ENCODE assay signal across 22 cellular contexts in genomic region chr13:75129331-75129730, GRCh38.
DNase-seq lines count a peak whose midpoint lies in the region; ATAC-seq, FAIRE-seq and TF ChIP-seq lines count a peak whose summit lies in the region.
"Had no signal": no experiment of that assay in that cellular context is flagged by ENCODE, and none has a peak within 500 bp of the region (broad histone marks: within the 10 kb centered on the region; RNA-seq: fewer than 3 reads in every experiment).

No MANE protein-coding gene starts in this region.

- H3K27ac ChIP-seq in GM23338 (ENCODE audit: low read depth) (no peak overlapping the region), trophoblast cell (ENCODE audit: low read depth, low read length) (no peak overlapping the region)
- H3K27ac ChIP-seq: HL-60 had no signal

- H3K14ac ChIP-seq in trophoblast cell (ENCODE audit: low read length), result no peak overlapping the region

- H3K4ac ChIP-seq in trophoblast cell (ENCODE audit: low read depth, low read length), result no peak overlapping the region

- H3K79me2 ChIP-seq in GM23338 (replicated peaks; ENCODE audit: insufficient read depth) (no peaks in the 10 kb centered on the region), trophoblast cell (ENCODE audit: control insufficient read depth, insufficient read depth, low read length, poor library complexity) (no peaks in the 10 kb centered on the region)

- no peak overlapping the region for H3K23ac ChIP-seq in trophoblast cell (ENCODE audit: low read length)

- no peak overlapping the region for H4K8ac ChIP-seq in trophoblast cell (ENCODE audit: low read depth, low read length)

- H3K36me3 ChIP-seq in GM23338 (ENCODE audit: insufficient read depth), result no peaks in the 10 kb centered on the region
- H3K36me3 ChIP-seq in trophoblast cell (ENCODE audit: control insufficient read depth in 1 of 2, insufficient read depth in 2 of 2, low read length in 2 of 2), result no peaks in the 10 kb centered on the region

- no peak overlapping the region for H3K4me3 Mint-ChIP-seq in GM23338

- no peak overlapping the region for H2BK12ac ChIP-seq in trophoblast cell (ENCODE audit: low read length)

- H3K4me2 ChIP-seq in GM23338 (no peak overlapping the region), trophoblast cell (ENCODE audit: low read length) (no peak overlapping the region)
- H3K4me2 ChIP-seq: SK-N-SH had no signal

- no peak overlapping the region for H2AK5ac ChIP-seq in trophoblast cell (ENCODE audit: low read length)

- H3K27ac Mint-ChIP-seq in GM23338, result peak overlapping the region; percentile 41; the same call in 1 of the 2 replicates

- ATAC-seq in GM23338, result no peak
- ATAC-seq: K562, Panc1 had no signal

- H3K9me3 Mint-ChIP-seq in GM23338, result peaks cover 3% of the 10 kb centered on the region; the same call in 1 of the 3 replicates

- no peak for FAIRE-seq in RCC 7860 (lab: Jason Lieb, UNC)
- FAIRE-seq: K562 had no signal

- H3K9me3 ChIP-seq in trophoblast cell (ENCODE audit: insufficient read depth, low read depth, low read length), result no peaks in the 10 kb centered on the region
- H3K9me3 ChIP-seq: SK-N-SH had no signal

- no peak overlapping the region for H2BK5ac ChIP-seq in trophoblast cell (ENCODE audit: low read depth, low read length, poor library complexity)

- no peaks in the 10 kb centered on the region for H3F3A ChIP-seq in GM23338 (replicated peaks; ENCODE audit: low read depth)

- H3K18ac ChIP-seq in trophoblast cell (ENCODE audit: low read length), result no peak overlapping the region

- H3K9me2 ChIP-seq in GM23338 (ENCODE audit: insufficient read depth), result no peaks in the 10 kb centered on the region
- H3K9me2 ChIP-seq: SK-N-SH had no signal

- no peaks in the 10 kb centered on the region for H3K27me3 Mint-ChIP-seq in GM23338 (ENCODE audit: insufficient read depth, low read depth, poor library complexity)

- H3K27me3 ChIP-seq in GM23338 (ENCODE audit: insufficient read depth) (no peaks in the 10 kb centered on the region), trophoblast cell (ENCODE audit: insufficient read depth, low read length) (no peaks in the 10 kb centered on the region)

- no peak overlapping the region for H4K91ac ChIP-seq in trophoblast cell (ENCODE audit: low read depth, low read length)

- H3K79me1 ChIP-seq in trophoblast cell (ENCODE audit: low read length), result no peaks in the 10 kb centered on the region

- no peaks in the 10 kb centered on the region for H3K36me3 Mint-ChIP-seq in GM23338 (ENCODE audit: low read depth)

- H3K4me1 Mint-ChIP-seq in GM23338, result no peaks in the 10 kb centered on the region

- TF ChIP-seq CTCF in GM23338 (conservative IDR thresholded peaks at IDR 0.05; ENCODE audit: low read depth in 2 of 2), result no peak
- TF ChIP-seq CTCF in fibroblast of the aortic adventitia (IDR thresholded peaks at IDR 0.05; ENCODE audit: insufficient read depth, low read length), result no peak

- H3K4me3 ChIP-seq in GM23338 (no peak overlapping the region), fibroblast of the aortic adventitia (ENCODE audit: low read depth, low read length) (no peak overlapping the region), trophoblast cell (ENCODE audit: low read depth, low read length) (no peak overlapping the region)
- H3K4me3 ChIP-seq: K562 had no signal

- H3K4me1 ChIP-seq in GM23338 (ENCODE audit: insufficient read depth), result no peaks in the 10 kb centered on the region
- no peaks in the 10 kb centered on the region for H3K4me1 ChIP-seq in trophoblast cell (ENCODE audit: control insufficient read depth in 1 of 2, insufficient read depth in 2 of 2, low read length in 2 of 2)

- WGBS in trophoblast cell (ENCODE audit: extremely low coverage, insufficient coverage, insufficient read length), result no CpG with 5 or more reads among the region's 1 CpG

- DNase-seq in AG08395 (ENCODE audit: low spot score) (peak; percentile 37), GM23338 (ENCODE audit: low spot score) (no peak), RCC 7860 (ENCODE audit: low spot score) (peak; percentile 26), fibroblast of the aortic adventitia (ENCODE audit: low read depth) (peak; percentile 7), HT-29 (ENCODE audit: low spot score) (no peak), occipital lobe (lab: John Stamatoyannopoulos, UW) (no peak), iPS-NIHi11 (ENCODE audit: low spot score) (no peak), trophoblast cell (no peak)
- DNase-seq: 8988T, C1 segment of cervical spinal cord, HCEC 1CT, MM.1S, NCI-H1105, NCI-H1694 treated with DMSO at 0.1 percent for 48 hours, NCI-H2107, NCI-H2227 treated with DMSO at 0.1 percent for 48 hours, NCI-H524 treated with DMSO at 0.1 percent for 48 hours, Right ventricle myocardium superior, SK-N-SH had no signal

- H4K20me1 ChIP-seq in GM23338 (replicated peaks; ENCODE audit: insufficient read depth), result no peaks in the 10 kb centered on the region

- H3K9ac ChIP-seq in trophoblast cell (ENCODE audit: low read length), result no peak overlapping the region
- H3K9ac ChIP-seq: SK-N-SH had no signal

- no peak overlapping the region for H2BK120ac ChIP-seq in trophoblast cell (ENCODE audit: insufficient read depth, low read length, poor library complexity)

- no peak overlapping the region for H2AFZ ChIP-seq in GM23338
- H2AFZ ChIP-seq in trophoblast cell (ENCODE audit: insufficient read depth, low read length, poor library complexity), result no peak overlapping the region

- H4K12ac ChIP-seq in trophoblast cell (ENCODE audit: low read depth, low read length), result no peak overlapping the region

TF ChIP-seq in GM23338, 12 proteins besides CTCF, POLR2A, EP300 and RAD21:
- TF ChIP-seq ZNF331 (CRISPR knock-in tag; IDR thresholded peaks at IDR 0.05; ENCODE audit: low read depth), result no peak
- no peak for TF ChIP-seq STAT1 (IDR thresholded peaks at IDR 0.05; ENCODE audit: unreplicated experiment)
- TF ChIP-seq EZH2 (IDR thresholded peaks at IDR 0.05; ENCODE audit: low read depth, unreplicated experiment), result no peak
- no peak for TF ChIP-seq ZNF114 (CRISPR knock-in tag; IDR thresholded peaks at IDR 0.05)
- no peak for TF ChIP-seq ETS1 (IDR thresholded peaks at IDR 0.05)
- TF ChIP-seq POLR2AphosphoS5 (IDR thresholded peaks at IDR 0.05; ENCODE audit: low read depth), result no peak

Comparison
In these comparisons a context has a peak if more than half of its experiments do, and no peak if none do; other contexts are left out.
1. DNase-seq: peak in AG08395 (single experiment), RCC 7860 (single experiment) and fibroblast of the aortic adventitia (single experiment); none in GM23338 (single experiment), HT-29 (single experiment), occipital lobe (single experiment), iPS-NIHi11 (single experiment) and trophoblast cell (0 of 2).